In genomic region chr20:41137412-41138216, GRCh38 we compare ENCODE assay signal across 1 cellular context.
TF ChIP-seq lines count a peak whose summit lies in the region.

Gene PLCG1 (plus strand): TSS chr20:41137543. CDS start chr20:41137642, 99 bp downstream.

TF ChIP-seq in GM12878, 131 proteins besides CTCF, POLR2A, EP300 and RAD21 (continued from another document):
- TF ChIP-seq MAX (IDR thresholded peaks at IDR 0.05; ENCODE audit: low read depth, low read length) (peak; percentile 41; the same call in 1 of the 2 replicates), KLF5 (IDR thresholded peaks at IDR 0.05; ENCODE audit: partially characterized antibody) (no peak), CBX3 (IDR thresholded peaks at IDR 0.05; ENCODE audit: borderline replicate concordance, low read depth) (no peak), ATF7 (IDR thresholded peaks at IDR 0.05; ENCODE audit: low read depth) (no peak), IKZF2 (IDR thresholded peaks at IDR 0.05) (0 out of 4 replicates have a peak, but pooled peaks of 1 of the 2 experiments have one; percentile 13), USF2 (IDR thresholded peaks at IDR 0.05; ENCODE audit: borderline replicate concordance, low read depth, low read length) (peak; percentile 38), BMI1 (IDR thresholded peaks at IDR 0.05; ENCODE audit: borderline replicate concordance) (no peak), RB1 (IDR thresholded peaks at IDR 0.05; ENCODE audit: borderline replicate concordance) (peak; percentile 56; the same call in 1 of the 2 replicates), NR2F1 (conservative IDR thresholded peaks at IDR 0.05) (peak; percentile 73), CREB1 (IDR thresholded peaks at IDR 0.05; ENCODE audit: low read depth) (0 out of 2 replicates have a peak, but pooled peaks have one; percentile 11), NBN (IDR thresholded peaks at IDR 0.05) (no peak), GATAD2B (conservative IDR thresholded peaks at IDR 0.05; ENCODE audit: low read depth) (peak; percentile 57), RUNX3 (IDR thresholded peaks at IDR 0.05; ENCODE audit: low read length) (no peak), HCFC1 (IDR thresholded peaks at IDR 0.05; ENCODE audit: low read length) (no peak), PML (IDR thresholded peaks at IDR 0.05; ENCODE audit: low read length) (peak; percentile 38; the same call in 1 of the 2 replicates), RELB (IDR thresholded peaks at IDR 0.05; ENCODE audit: low read depth) (no peak; the same call in 1 of the 2 replicates), CEBPZ (IDR thresholded peaks at IDR 0.05; ENCODE audit: low read depth, low read length) (no peak), TCF7 (IDR thresholded peaks at IDR 0.05; ENCODE audit: borderline replicate concordance) (no peak), TAF1 (IDR thresholded peaks at IDR 0.05; ENCODE audit: borderline replicate concordance, low read depth, low read length) (peak; percentile 8; the same call in 1 of the 2 replicates), MEF2B (IDR thresholded peaks at IDR 0.05; ENCODE audit: partially characterized antibody, poor library complexity, severe bottlenecking) (peak; percentile 25), SP1 (IDR thresholded peaks at IDR 0.05; ENCODE audit: low read depth, low read length) (peak; percentile 14), ZNF207 (IDR thresholded peaks at IDR 0.05; ENCODE audit: borderline replicate concordance) (no peak), CHD4 (IDR thresholded peaks at IDR 0.05) (no peak), RELA (IDR thresholded peaks at IDR 0.05; ENCODE audit: borderline replicate concordance, partially characterized antibody) (no peak), NR2C1 (IDR thresholded peaks at IDR 0.05) (peak; percentile 88)
TF ChIP-seq in GM12878: peak in this region for 33.
